In genomic region chr14:68943107-68943506, GRCh38 we compare ENCODE assay signal across 11 cellular contexts. TPM values are rescaled to one million over a fixed set of nuclear protein-coding genes. Genes with fewer than 3 reads are reported as not detected.
A peak's percentile ranks its signal among the peaks of the same experiment; 100 is the strongest.
DNase-seq lines count a peak whose midpoint lies in the region; ATAC-seq, FAIRE-seq and TF ChIP-seq lines count a peak whose summit lies in the region.
"Had no signal": no experiment of that assay in that cellular context is flagged by ENCODE, and none has a peak within 500 bp of the region (broad histone marks: within the 10 kb centered on the region; RNA-seq: fewer than 3 reads in every experiment).

No MANE protein-coding gene starts in this region.

- H2BK12ac ChIP-seq in neuronal stem cell (ENCODE audit: low read length): no peak overlapping the region

- H3K9me3 ChIP-seq in A549 (no peaks in the 10 kb centered on the region), esophagus (ENCODE audit: control insufficient read depth in 2 of 2, insufficient read depth in 1 of 2, low read depth in 1 of 2, low read length in 1 of 2) (no peaks in the 10 kb centered on the region), neuronal stem cell (replicated peaks in 1 of 2; ENCODE audit: control insufficient read depth in 2 of 2, insufficient read depth in 1 of 2, low read depth in 1 of 2, low read length in 2 of 2) (no peaks in the 10 kb centered on the region), small intestine (ENCODE audit: control insufficient read depth, low read depth) (no peaks in the 10 kb centered on the region)

- H2BK5ac ChIP-seq in neuronal stem cell (ENCODE audit: low read length): no peak overlapping the region

- H3K14ac ChIP-seq in neuronal stem cell (ENCODE audit: low read length): peak overlapping the region; percentile 78

- H2AK5ac ChIP-seq in neuronal stem cell (ENCODE audit: low read depth, low read length): peak overlapping the region; percentile 5

- TF ChIP-seq CTCF in A549 (IDR thresholded peaks at IDR 0.05): no peak

- H2AFZ ChIP-seq in neuronal stem cell (ENCODE audit: low read length): no peak overlapping the region

- H3K36me3 ChIP-seq in esophagus (ENCODE audit: control insufficient read depth in 2 of 2, insufficient read depth in 2 of 2, low read length in 1 of 2) (no peaks in the 10 kb centered on the region), neuronal stem cell (replicated peaks in 1 of 2; ENCODE audit: control insufficient read depth in 2 of 2, insufficient read depth in 2 of 2, low read length in 2 of 2) (peaks cover 2 to 5% of the 10 kb centered on the region in 2 donors), small intestine (ENCODE audit: control insufficient read depth in 2 of 2, insufficient read depth in 2 of 2, low read length in 2 of 2) (no peaks in the 10 kb centered on the region)

- peak overlapping the region; percentile 98; the same call in 2 of the 3 replicates for H3K4me2 ChIP-seq in A549
- H3K4me2 ChIP-seq in neuronal stem cell (ENCODE audit: insufficient read depth, low read length, poor library complexity, severe bottlenecking): no peak overlapping the region

- 95% methylated on average over 9 of the region's 10 CpGs for WGBS in A549 (ENCODE audit: missing lambda C conversion rate)
- 77 to 84% methylated on average over 10 of the region's 10 CpGs for WGBS in esophagus, 2 donors
- WGBS in neuronal stem cell (ENCODE audit: extremely low coverage in 2 of 2, insufficient read length in 2 of 2, insufficient replicate concordance in 1 of 2), 2 donors: no CpG with 5 or more reads among the region's 10 CpGs
- 83 to 90% (median 85%) methylated on average over 10 of the region's 10 CpGs for WGBS in small intestine, 3 donors

- H3K27me3 ChIP-seq in esophagus (ENCODE audit: control insufficient read depth in 1 of 2, insufficient read depth in 2 of 2, low read length in 2 of 2): no peaks in the 10 kb centered on the region
- no peaks in the 10 kb centered on the region for H3K27me3 ChIP-seq in neuronal stem cell (ENCODE audit: control insufficient read depth in 3 of 3, insufficient read depth in 3 of 3, low read depth in 1 of 3, low read length in 3 of 3)
- H3K27me3 ChIP-seq in small intestine (ENCODE audit: control insufficient read depth in 2 of 2, insufficient read depth in 2 of 2, low read length in 2 of 2): no peaks in the 10 kb centered on the region

- H3K9ac ChIP-seq in neuronal stem cell (ENCODE audit: low read depth, low read length, poor library complexity): peak overlapping the region; percentile 16

- POLR2A ChIA-PET in A549 (lab: Yijun Ruan, JAX): no interaction called here

- H3K4me1 ChIP-seq in A549 (peaks cover 95% of the 10 kb centered on the region), esophagus (ENCODE audit: control insufficient read depth in 2 of 2, insufficient read depth in 2 of 2, low read length in 1 of 2) (peaks cover 14 to 59% of the 10 kb centered on the region in 2 donors), neuronal stem cell (ENCODE audit: control insufficient read depth in 2 of 2, insufficient read depth in 1 of 2, low read depth in 1 of 2, low read length in 2 of 2) (peaks cover 8 to 31% of the 10 kb centered on the region in 2 donors), small intestine (ENCODE audit: control insufficient read depth in 2 of 2, insufficient read depth in 1 of 2, low read depth in 1 of 2, low read length in 1 of 2) (peaks cover 5 to 21% of the 10 kb centered on the region in 2 donors)

- no peak overlapping the region for H3K18ac ChIP-seq in neuronal stem cell (ENCODE audit: low read length)

- H4K8ac ChIP-seq in neuronal stem cell (ENCODE audit: low read depth, low read length): no peak overlapping the region

- H3K4ac ChIP-seq in neuronal stem cell (ENCODE audit: low read length): no peak overlapping the region

- H3K79me1 ChIP-seq in neuronal stem cell (ENCODE audit: low read depth, low read length): peaks cover 17% of the 10 kb centered on the region

- no peak overlapping the region for H2BK15ac ChIP-seq in neuronal stem cell (ENCODE audit: low read length)

- FAIRE-seq in A549 (lab: Jason Lieb, UNC): no peak
- FAIRE-seq in small intestine (lab: Jason Lieb, UNC): no peak

- no peak for ATAC-seq in A549
- ATAC-seq in GM18867 (IDR thresholded peaks at IDR 0.05; ENCODE audit: unreplicated experiment): no peak
- ATAC-seq: activated CD4-positive, alpha-beta T cell treated with anti-CD3 and anti-CD28 coated beads for 36 hours; activated T-cell treated with anti-CD3 and anti-CD28 coated beads, Interleukin-2, amount 50 U/mL, for 4 hours had no signal

- no peak for TF ChIP-seq EP300 in A549 (IDR thresholded peaks at IDR 0.05)

- H3K4me3 ChIP-seq in A549 (no peak overlapping the region), esophagus (ENCODE audit: low read depth in 1 of 2, low read length in 2 of 2) (no peak overlapping the region), neuronal stem cell (ENCODE audit: low read length in 2 of 2) (no peak overlapping the region), small intestine (ENCODE audit: low read depth in 1 of 2, low read length in 2 of 2) (no peak overlapping the region)

- CTCF ChIA-PET in A549 (lab: Yijun Ruan, JAX): interaction anchor here (1.3 to 38.0 kb wide), 7 partner anchors 1 to 147 kb away, joined by 3 to 480 read pairs (median 6); no protein-coding TSS in a partner anchor

- H2BK120ac ChIP-seq in neuronal stem cell (ENCODE audit: low read depth, low read length): no peak overlapping the region

- TF ChIP-seq RAD21 in A549 (conservative IDR thresholded peaks at IDR 0.05 in 1 of 2, IDR thresholded peaks at IDR 0.05 in 1 of 2): no peak

- no peak overlapping the region for H3K23ac ChIP-seq in neuronal stem cell (ENCODE audit: low read depth, low read length, poor library complexity)

- H3K27ac ChIP-seq in A549: peak overlapping the region; percentile 98 to 99
- H3K27ac ChIP-seq in esophagus (ENCODE audit: low read depth in 2 of 2, low read length in 1 of 2): peak overlapping the region; percentile 48 to 90
- H3K27ac ChIP-seq in neuronal stem cell (replicated peaks; ENCODE audit: low read length): no peak overlapping the region
- peak overlapping the region in 1 of 2 donors; percentile 47 for H3K27ac ChIP-seq in small intestine (ENCODE audit: low read depth in 1 of 2, low read length in 1 of 2)

- H4K91ac ChIP-seq in neuronal stem cell (ENCODE audit: low read depth, low read length, poor library complexity): no peak overlapping the region

- no peak for TF ChIP-seq POLR2A in A549 (IDR thresholded peaks at IDR 0.05; ENCODE audit: low read length)

- DNase-seq in A549 (ENCODE audit: low read depth in 1 of 2, low spot score in 1 of 2) (no peak), LHCN-M2 (ENCODE audit: low read depth) (peak; percentile 31), neuronal stem cell (ENCODE audit: low spot score) (no peak), kidney tubule cell (ENCODE audit: low spot score) (no peak), small intestine (no peak), OCI-M1 (lab: John Stamatoyannopoulos, UW) (no peak)
- DNase-seq: activated CD4-positive, alpha-beta T cell treated with anti-CD3 and anti-CD28 coated beads for 36 hours; activated T-cell treated with anti-CD3 and anti-CD28 coated beads, Interleukin-2, amount 50 U/mL, for 4 hours; NCI-H1694 had no signal

TF ChIP-seq in A549, 52 proteins besides CTCF, POLR2A, EP300 and RAD21:
- TF ChIP-seq CEBPB (IDR thresholded peaks at IDR 0.05): no peak
- no peak for TF ChIP-seq ZC3H11A (IDR thresholded peaks at IDR 0.05)
- TF ChIP-seq SMC3 (IDR thresholded peaks at IDR 0.05): no peak
- TF ChIP-seq PHF8 (IDR thresholded peaks at IDR 0.05; ENCODE audit: borderline replicate concordance, low read depth): no peak
- no peak for TF ChIP-seq TFCP2L1 (CRISPR knock-in tag; IDR thresholded peaks at IDR 0.05)
- TF ChIP-seq EHF (CRISPR knock-in tag; IDR thresholded peaks at IDR 0.05): no peak
- TF ChIP-seq RARB (CRISPR knock-in tag; IDR thresholded peaks at IDR 0.05): no peak
- no peak for TF ChIP-seq TP53 (CRISPR knock-in tag; IDR thresholded peaks at IDR 0.05)
- TF ChIP-seq HEYL (CRISPR knock-in tag; IDR thresholded peaks at IDR 0.05): no peak
- TF ChIP-seq NFE2L2 (conservative IDR thresholded peaks at IDR 0.05; ENCODE audit: low read length): no peak
- no peak for TF ChIP-seq CBX8 (IDR thresholded peaks at IDR 0.05)
- TF ChIP-seq POLR2AphosphoS2 (conservative IDR thresholded peaks at IDR 0.05; ENCODE audit: low read length): no peak
- TF ChIP-seq GATA3 (IDR thresholded peaks at IDR 0.05; ENCODE audit: borderline replicate concordance): no peak
- TF ChIP-seq E2F6 (IDR thresholded peaks at IDR 0.05; ENCODE audit: borderline replicate concordance, low read depth): no peak

RNA-seq across cellular contexts. Expression of gene ACTN1, which starts 36.0 kb away (rescaled TPM):
- 207 and 208 TPM in 2 replicates for polyA plus RNA-seq in A549 (2011; rRNA removed)
- polyA plus RNA-seq in A549 (2012; cell fraction: cytosol; rRNA removed): 265 and 286 TPM in 2 replicates
- 559 and 760 TPM in 2 replicates for polyA plus RNA-seq in A549 (2012; cell fraction: nucleus; rRNA removed)
- 245 to 269 TPM (median 252 TPM) in 3 replicates for polyA plus RNA-seq in A549 (2017; fragmentation: RNase III; extraction: RNeasy Plus Mini Kit Qiagen cat#74134 plus additional on column Dnase treatment)
- polyA minus RNA-seq in A549 (2011; rRNA and poly(A)+ RNA removed): 580 and 586 TPM in 2 replicates
- 292 and 318 TPM in 2 replicates for total RNA-seq in LHCN-M2 (2014; rRNA removed)
- polyA plus RNA-seq in LHCN-M2 (2012): 584 TPM
- 10 to 100 TPM; 37.4 to 98.2 TPM for polyA plus RNA-seq in esophagus
- 88.8 TPM for polyA plus RNA-seq in neuronal stem cell (2013, experiment 1 of 2)
- 87.0 TPM for polyA plus RNA-seq in neuronal stem cell (2013, experiment 2 of 2)
- 10 to 100 TPM in 2 of 3 donors, 1 to 10 TPM in 1; 6.7 to 55.9 (median 10.3) TPM for polyA plus RNA-seq in small intestine
